9 cellular contexts compared by ENCODE assay signal in genomic region chr6:7155871-7156579, GRCh38. TPM values are rescaled to one million over a fixed set of nuclear protein-coding genes. Genes with fewer than 3 reads are reported as not detected.
DNase-seq lines count a peak whose midpoint lies in the region; ATAC-seq, FAIRE-seq and TF ChIP-seq lines count a peak whose summit lies in the region.
"Had no signal": no experiment of that assay in that cellular context is flagged by ENCODE, and none has a peak within 500 bp of the region (broad histone marks: within the 10 kb centered on the region; RNA-seq: fewer than 3 reads in every experiment).

No MANE protein-coding gene starts in this region.

- CTCF ChIA-PET in PC-9 (lab: Charles Lee), result interaction anchor here (0.5 to 1.2 kb wide), 2 partner anchors 9 to 460 kb away, joined by 7 to 13 read pairs; no protein-coding TSS in a partner anchor

- no peak overlapping the region for H3K9ac ChIP-seq in muscle layer of colon (ENCODE audit: low read length)

- no peak overlapping the region for H3K4me3 ChIP-seq in PC-9
- H3K4me3 ChIP-seq in muscle layer of colon (ENCODE audit: low read depth in 1 of 2, low read length in 2 of 2), result no peak overlapping the region

- TF ChIP-seq CTCF in PC-9 (conservative IDR thresholded peaks at IDR 0.05) (no peak), D721Med (IDR thresholded peaks at IDR 0.05; ENCODE audit: insufficient read depth, missing control alignments) (no peak)

- no peak overlapping the region for H3K4me2 ChIP-seq in PC-9

- H3K9me3 ChIP-seq in PC-9 (ENCODE audit: insufficient read depth, low read depth) (no peaks in the 10 kb centered on the region), muscle layer of colon (ENCODE audit: low read length) (no peaks in the 10 kb centered on the region)

- H3F3A ChIP-seq in PC-9 (ENCODE audit: insufficient read depth, low read depth), result peaks cover 10% of the 10 kb centered on the region; the same call in 1 of the 2 replicates

- H3K27me3 ChIP-seq in PC-9 (ENCODE audit: insufficient read depth, low read depth) (no peaks in the 10 kb centered on the region), muscle layer of colon (ENCODE audit: control insufficient read depth in 1 of 2, insufficient read depth in 2 of 2, low read length in 2 of 2) (no peaks in the 10 kb centered on the region)

- peak; percentile 29 for TF ChIP-seq POLR2A in GM15510 (IDR thresholded peaks at IDR 0.05; ENCODE audit: borderline replicate concordance, extremely low read depth, insufficient read length)

- POLR2A ChIA-PET in PC-9 (lab: Charles Lee; ENCODE audit: unreplicated experiment), result no interaction called here

- no peaks in the 10 kb centered on the region for H3K9me2 ChIP-seq in PC-9 (ENCODE audit: insufficient read depth)

- intact Hi-C loops in PC-9 (cut with micrococcal nuclease; ENCODE audit: unreplicated experiment), result no loop called here

- peak; percentile 45 for ATAC-seq in GM21825 (IDR thresholded peaks at IDR 0.05; ENCODE audit: unreplicated experiment)
- ATAC-seq in activated T-cell treated with anti-CD3 and anti-CD28 coated beads, Interleukin-2, amount 50 U/mL, for 4 hours, result no peak

- no peaks in the 10 kb centered on the region for H4K20me1 ChIP-seq in PC-9 (ENCODE audit: insufficient read depth)

- FAIRE-seq in D721Med (lab: Jason Lieb, UNC), result no peak
- FAIRE-seq: endometrium had no signal

- peaks cover 50% of the 10 kb centered on the region for H3K4me1 ChIP-seq in PC-9 (replicated peaks; ENCODE audit: insufficient read depth)
- peaks cover 56% of the 10 kb centered on the region for H3K4me1 ChIP-seq in muscle layer of colon (ENCODE audit: insufficient read depth, low read length)

- H3K36me3 ChIP-seq in PC-9 (ENCODE audit: low read depth) (no peaks in the 10 kb centered on the region; the same call in 1 of the 2 replicates), muscle layer of colon (ENCODE audit: insufficient read depth, low read length) (no peaks in the 10 kb centered on the region)

- no TSS peak for BruUV-seq in PC-9 (replicated peaks; lab: Mats Ljungman, UMichigan)

- H3K4me1 Mint-ChIP-seq in activated T-cell treated with anti-CD3 and anti-CD28 coated beads, Interleukin-2, amount 50 U/mL, for 4 hours (ENCODE audit: low read depth), result peaks cover 82% of the 10 kb centered on the region

- H3K79me2 ChIP-seq in PC-9 (ENCODE audit: low read depth), result peaks cover 97% of the 10 kb centered on the region

- no peak overlapping the region for H3K4me3 Mint-ChIP-seq in activated T-cell treated with anti-CD3 and anti-CD28 coated beads, Interleukin-2, amount 50 U/mL, for 4 hours

- H3K27ac ChIP-seq in PC-9, result peak overlapping the region; percentile 26; the same call in 1 of the 2 replicates
- peak overlapping the region; percentile 19 for H3K27ac ChIP-seq in muscle layer of colon (ENCODE audit: low read depth, low read length)

- no peaks in the 10 kb centered on the region for H3K27me3 Mint-ChIP-seq in activated T-cell treated with anti-CD3 and anti-CD28 coated beads, Interleukin-2, amount 50 U/mL, for 4 hours (ENCODE audit: low read depth)

- H3K36me3 Mint-ChIP-seq in activated T-cell treated with anti-CD3 and anti-CD28 coated beads, Interleukin-2, amount 50 U/mL, for 4 hours (ENCODE audit: insufficient read depth), result peaks cover 6% of the 10 kb centered on the region

- no peak overlapping the region for H2AFZ ChIP-seq in PC-9

- H3K9me3 Mint-ChIP-seq in activated T-cell treated with anti-CD3 and anti-CD28 coated beads, Interleukin-2, amount 50 U/mL, for 4 hours, result no peaks in the 10 kb centered on the region

- no peak for DNase-seq in PC-9
- no peak for DNase-seq in NCI-H2081 (lab: John Stamatoyannopoulos, UW)
- no peak for DNase-seq in NCI-H2171 (lab: John Stamatoyannopoulos, UW)
- DNase-seq in D721Med (ENCODE audit: insufficient read length, low spot score), result no peak
- DNase-seq in activated T-cell treated with anti-CD3 and anti-CD28 coated beads, Interleukin-2, amount 50 U/mL, for 4 hours, result no peak

RNA-seq across cellular contexts. Expression of gene RREB1, which starts 48.3 kb away (rescaled TPM):
- 29.2 and 38.4 TPM in 2 replicates for total RNA-seq in PC-9 (2021)
- total RNA-seq in activated T-cell treated with anti-CD3 and anti-CD28 coated beads, Interleukin-2, amount 50 U/mL, for 4 hours, result 10 to 100 TPM; 18.5 to 20.7 (median 19.2) TPM
